13 cellular contexts compared by ENCODE assay signal in the genomic region with DNA sequence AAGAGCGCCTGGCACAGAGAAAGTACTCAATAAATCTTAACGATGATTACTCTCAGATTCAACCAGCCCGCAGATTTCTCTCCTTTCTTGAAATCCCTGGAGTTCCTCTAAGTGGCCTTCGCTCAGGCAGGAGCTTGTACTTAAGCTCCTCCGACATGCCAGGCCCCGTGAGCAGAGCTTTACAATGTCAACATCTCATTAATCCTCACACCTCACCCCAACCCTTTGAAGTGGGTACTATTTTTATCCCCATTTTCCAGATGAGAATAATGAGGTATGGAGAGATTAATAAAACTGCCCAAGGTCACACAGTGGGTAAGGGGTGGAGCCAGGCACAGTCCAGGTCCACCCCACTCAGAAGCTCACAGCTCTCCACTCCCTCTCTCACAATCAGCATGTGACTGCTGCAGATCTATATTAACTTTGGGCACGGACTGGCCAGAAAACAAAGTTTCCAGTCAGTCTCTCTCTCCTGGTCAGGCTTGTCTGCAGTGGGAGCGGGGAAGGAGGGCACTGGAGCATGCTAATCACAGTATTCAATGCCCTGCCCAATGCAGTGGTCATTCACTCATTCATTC. TPM values are rescaled to one million over a fixed set of nuclear protein-coding genes. Genes with fewer than 3 reads are reported as not detected.
DNase-seq lines count a peak whose midpoint lies in the region; ATAC-seq, FAIRE-seq and TF ChIP-seq lines count a peak whose summit lies in the region.
"Had no signal": no experiment of that assay in that cellular context is flagged by ENCODE, and none has a peak within 500 bp of the region (broad histone marks: within the 10 kb centered on the region; RNA-seq: fewer than 3 reads in every experiment).

No MANE protein-coding gene starts in this region.

- H3K36me3 Mint-ChIP-seq in CD8-positive, alpha-beta memory T cell: peaks cover 12 to 20% (median 17%) of the 10 kb centered on the region in 3 donors
- peaks cover 18% of the 10 kb centered on the region for H3K36me3 Mint-ChIP-seq in astrocyte (ENCODE audit: low read depth, unreplicated experiment)
- H3K36me3 Mint-ChIP-seq in naive thymus-derived CD4-positive, alpha-beta T cell: peaks cover 26 to 47% (median 31%) of the 10 kb centered on the region in 5 donors

- H3K79me2 ChIP-seq in astrocyte (ENCODE audit: insufficient read depth, low read length): peaks cover 15% of the 10 kb centered on the region

- WGBS in testis, 2 donors: 62 to 68% methylated on average over 8 of the region's 8 CpGs

- no peaks in the 10 kb centered on the region for H3K27me3 ChIP-seq in CD8-positive, alpha-beta memory T cell (ENCODE audit: insufficient read depth, low read length, poor library complexity, severe bottlenecking)
- H3K27me3 ChIP-seq in astrocyte (ENCODE audit: insufficient read depth, low read length) (no peaks in the 10 kb centered on the region), testis (no peaks in the 10 kb centered on the region)
- no peaks in the 10 kb centered on the region for H3K27me3 ChIP-seq in naive thymus-derived CD4-positive, alpha-beta T cell (ENCODE audit: control insufficient read depth in 2 of 2, insufficient read depth in 2 of 2, low read length in 2 of 2)
- H3K27me3 ChIP-seq: BLaER1, tibial artery had no signal

- H3K27ac ChIP-seq in CD8-positive, alpha-beta memory T cell (ENCODE audit: low read depth, low read length): peak overlapping the region; percentile 28
- no peak overlapping the region for H3K27ac ChIP-seq in astrocyte (ENCODE audit: low read depth, low read length)
- no peak overlapping the region for H3K27ac ChIP-seq in naive thymus-derived CD4-positive, alpha-beta T cell (ENCODE audit: low read depth, low read length)
- H3K27ac ChIP-seq in testis: no peak overlapping the region
- H3K27ac ChIP-seq: BLaER1 had no signal

- TF ChIP-seq POLR2A in testis (IDR thresholded peaks at IDR 0.05): no peak

- POLR2A ChIA-PET in CD8-positive, alpha-beta memory T cell (lab: Charles Lee): interaction anchor here (1.2 to 2.4 kb wide), 6 partner anchors 9 to 49 kb away, joined by 3 to 10 read pairs (median 4); no protein-coding TSS in a partner anchor
- POLR2A ChIA-PET in naive thymus-derived CD4-positive, alpha-beta T cell (lab: Charles Lee): interaction anchor here (1.3 to 2.6 kb wide), 3 partner anchors 9 to 14 kb away, joined by 3 to 13 read pairs (median 7); no protein-coding TSS in a partner anchor

- H3K4me1 ChIP-seq in CD8-positive, alpha-beta memory T cell (ENCODE audit: insufficient read depth, low read length): peaks cover 23% of the 10 kb centered on the region
- peaks cover 10% of the 10 kb centered on the region for H3K4me1 ChIP-seq in astrocyte (ENCODE audit: insufficient read depth, low read length)
- peaks cover 19 to 24% of the 10 kb centered on the region in 2 donors for H3K4me1 ChIP-seq in naive thymus-derived CD4-positive, alpha-beta T cell (ENCODE audit: control insufficient read depth in 2 of 2, insufficient read depth in 2 of 2, low read length in 2 of 2)
- H3K4me1 ChIP-seq in testis: peaks cover 10% of the 10 kb centered on the region

- H3K4me2 ChIP-seq in astrocyte (ENCODE audit: low read length): no peak overlapping the region
- H3K4me2 ChIP-seq: BLaER1 had no signal

- no peaks in the 10 kb centered on the region for H3K36me3 ChIP-seq in CD8-positive, alpha-beta memory T cell (ENCODE audit: insufficient read depth, low read length)
- H3K36me3 ChIP-seq in astrocyte (ENCODE audit: insufficient read depth, low read length): no peaks in the 10 kb centered on the region
- peaks cover 0 to 16% (median 0%) of the 10 kb centered on the region in 3 experiments for H3K36me3 ChIP-seq in naive thymus-derived CD4-positive, alpha-beta T cell (ENCODE audit: control insufficient read depth in 2 of 3, insufficient read depth in 3 of 3, low read length in 3 of 3)
- no peaks in the 10 kb centered on the region for H3K36me3 ChIP-seq in testis (ENCODE audit: low read depth, missing control alignments)

- H3K4me3 ChIP-seq in CD8-positive, alpha-beta memory T cell (ENCODE audit: low read length): peak overlapping the region; percentile 55
- H3K4me3 ChIP-seq in astrocyte (ENCODE audit: insufficient read depth, low read depth, low read length): no peak overlapping the region
- peak overlapping the region; percentile 6 for H3K4me3 ChIP-seq in naive thymus-derived CD4-positive, alpha-beta T cell (ENCODE audit: low read length)
- H3K4me3 ChIP-seq in testis: no peak overlapping the region
- H3K4me3 ChIP-seq: BLaER1, K562, tibial artery had no signal

- H3K9me3 Mint-ChIP-seq in CD8-positive, alpha-beta memory T cell: peaks cover 3 to 16% (median 14%) of the 10 kb centered on the region in 5 donors
- H3K9me3 Mint-ChIP-seq in astrocyte (ENCODE audit: unreplicated experiment): peaks cover 4% of the 10 kb centered on the region
- peaks cover 0 to 25% (median 13%) of the 10 kb centered on the region in 11 donors for H3K9me3 Mint-ChIP-seq in naive thymus-derived CD4-positive, alpha-beta T cell

- H3K27me3 Mint-ChIP-seq in CD8-positive, alpha-beta memory T cell: no peaks in the 10 kb centered on the region
- H3K27me3 Mint-ChIP-seq in astrocyte (ENCODE audit: low read depth, unreplicated experiment): peaks cover 2% of the 10 kb centered on the region
- no peaks in the 10 kb centered on the region for H3K27me3 Mint-ChIP-seq in naive thymus-derived CD4-positive, alpha-beta T cell

- peaks cover 6% of the 10 kb centered on the region for H3K9me3 ChIP-seq in CD8-positive, alpha-beta memory T cell (ENCODE audit: low read length)
- peaks cover 9% of the 10 kb centered on the region for H3K9me3 ChIP-seq in astrocyte (ENCODE audit: insufficient read depth, low read depth, low read length)
- peaks cover 0 to 14% (median 7%) of the 10 kb centered on the region in 3 experiments for H3K9me3 ChIP-seq in naive thymus-derived CD4-positive, alpha-beta T cell (ENCODE audit: control insufficient read depth in 2 of 3, low read length in 3 of 3)
- no peaks in the 10 kb centered on the region for H3K9me3 ChIP-seq in testis

- H2AFZ ChIP-seq in astrocyte (ENCODE audit: low read depth, low read length): no peak overlapping the region

- DNase-seq in AG08395 (ENCODE audit: low spot score): peak; percentile 16
- DNase-seq in CD8-positive, alpha-beta memory T cell: no peak
- no peak for DNase-seq in astrocyte (ENCODE audit: low read depth)
- no peak for DNase-seq in naive thymus-derived CD4-positive, alpha-beta T cell
- no peak for DNase-seq in testis
- DNase-seq in NCI-H774 (lab: John Stamatoyannopoulos, UW): no peak
- DNase-seq: DND-41, NCI-H1092, tibial artery had no signal

- H3K4me1 Mint-ChIP-seq in CD8-positive, alpha-beta memory T cell: peaks cover 40 to 55% (median 46%) of the 10 kb centered on the region in 3 donors
- H3K4me1 Mint-ChIP-seq in astrocyte (ENCODE audit: low read depth, unreplicated experiment): peaks cover 23% of the 10 kb centered on the region
- H3K4me1 Mint-ChIP-seq in naive thymus-derived CD4-positive, alpha-beta T cell: peaks cover 37 to 74% (median 65%) of the 10 kb centered on the region in 7 donors

- ATAC-seq in naive thymus-derived CD4-positive, alpha-beta T cell: no peak
- ATAC-seq in GM18511 (IDR thresholded peaks at IDR 0.05; ENCODE audit: unreplicated experiment) (no peak), SK-N-SH treated with all-trans-retinoic acid at 6 μM for 48 hours (no peak)

- H3K4me3 Mint-ChIP-seq in CD8-positive, alpha-beta memory T cell: peak overlapping the region; percentile 74 to 97 (median 89)
- H3K4me3 Mint-ChIP-seq in astrocyte (ENCODE audit: unreplicated experiment): peak overlapping the region; percentile 34
- H3K4me3 Mint-ChIP-seq in naive thymus-derived CD4-positive, alpha-beta T cell: peak overlapping the region in 2 of 10 donors; percentile 5 to 29

- FAIRE-seq in astrocyte (lab: Jason Lieb, UNC): no peak
- FAIRE-seq: K562 had no signal

- H4K20me1 ChIP-seq in astrocyte (ENCODE audit: insufficient read depth, low read length): peaks cover 51% of the 10 kb centered on the region

- no peak overlapping the region for H3K9ac ChIP-seq in astrocyte (ENCODE audit: low read length)
- H3K9ac ChIP-seq: BLaER1 had no signal

- TF ChIP-seq CTCF in astrocyte (IDR thresholded peaks at IDR 0.05; ENCODE audit: insufficient read depth, low read depth, low read length): no peak
- no peak for TF ChIP-seq CTCF in testis (IDR thresholded peaks at IDR 0.05)

- peak overlapping the region; percentile 81 to 97 (median 94) for H3K27ac Mint-ChIP-seq in CD8-positive, alpha-beta memory T cell
- peak overlapping the region; percentile 27 for H3K27ac Mint-ChIP-seq in astrocyte (ENCODE audit: unreplicated experiment)
- peak overlapping the region; percentile 56 to 83 (median 71) for H3K27ac Mint-ChIP-seq in naive thymus-derived CD4-positive, alpha-beta T cell

- CTCF ChIA-PET in CD8-positive, alpha-beta memory T cell (lab: Charles Lee): interaction anchor here (0.8 to 2.6 kb wide), 9 partner anchors 9 to 52 kb away, joined by 3 to 12 read pairs (median 3); no protein-coding TSS in a partner anchor
- CTCF ChIA-PET in naive thymus-derived CD4-positive, alpha-beta T cell (lab: Charles Lee): interaction anchor here (0.8 kb wide), 1 partner anchor 15 kb away, joined by 3 read pairs; no protein-coding TSS in a partner anchor

- intact Hi-C loops in naive thymus-derived CD4-positive, alpha-beta T cell (cut with micrococcal nuclease): no loop called here
- intact Hi-C loops in testis (cut with DNase I; ENCODE audit: low total_unique reads): no loop called here

TF ChIP-seq in SK-N-SH treated with all-trans-retinoic acid at 6 μM for 48 hours, 23 proteins besides CTCF, POLR2A, EP300 and RAD21 (continues in another document):
- TF ChIP-seq, protein P1, sequence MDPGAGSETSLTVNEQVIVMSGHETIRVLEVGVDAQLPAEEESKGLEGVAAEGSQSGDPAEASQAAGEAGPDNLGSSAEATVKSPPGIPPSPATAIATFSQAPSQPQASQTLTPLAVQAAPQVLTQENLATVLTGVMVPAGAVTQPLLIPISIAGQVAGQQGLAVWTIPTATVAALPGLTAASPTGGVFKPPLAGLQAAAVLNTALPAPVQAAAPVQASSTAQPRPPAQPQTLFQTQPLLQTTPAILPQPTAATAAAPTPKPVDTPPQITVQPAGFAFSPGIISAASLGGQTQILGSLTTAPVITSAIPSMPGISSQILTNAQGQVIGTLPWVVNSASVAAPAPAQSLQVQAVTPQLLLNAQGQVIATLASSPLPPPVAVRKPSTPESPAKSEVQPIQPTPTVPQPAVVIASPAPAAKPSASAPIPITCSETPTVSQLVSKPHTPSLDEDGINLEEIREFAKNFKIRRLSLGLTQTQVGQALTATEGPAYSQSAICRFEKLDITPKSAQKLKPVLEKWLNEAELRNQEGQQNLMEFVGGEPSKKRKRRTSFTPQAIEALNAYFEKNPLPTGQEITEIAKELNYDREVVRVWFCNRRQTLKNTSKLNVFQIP (CRISPR knock-in tag; IDR thresholded peaks at IDR 0.05; ENCODE audit: borderline replicate concordance, low read depth): no peak
- no peak for TF ChIP-seq ARNTL (CRISPR knock-in tag; IDR thresholded peaks at IDR 0.05; ENCODE audit: borderline replicate concordance, low read depth)

RNA-seq across cellular contexts. Expression of a gene that starts 18.0 kb away (rescaled TPM):
- total RNA-seq in CD8-positive, alpha-beta memory T cell: 10 to 100 TPM; 77.9 to 80.7 TPM
- polyA plus RNA-seq in CD8-positive, alpha-beta memory T cell: 19.4 TPM
- total RNA-seq in astrocyte: 51.4 and 58.1 TPM in 2 replicates
- total RNA-seq in naive thymus-derived CD4-positive, alpha-beta T cell: 100 to 1,000 TPM in 3 of 5 experiments, 10 to 100 TPM in 2; 78.9 to 117 (median 106) TPM
- polyA plus RNA-seq in naive thymus-derived CD4-positive, alpha-beta T cell: 10 to 100 TPM; 19.4 to 29.0 TPM
- total RNA-seq in testis: 10 to 100 TPM; 36.3 TPM
- 15.5 TPM for polyA plus RNA-seq in testis (ENCODE audit: insufficient read depth, low read depth, low replicate concordance)

Comparison
In these comparisons a context has a peak if more than half of its experiments do, and no peak if none do; other contexts are left out.
1. H3K4me3 ChIP-seq: peak in CD8-positive, alpha-beta memory T cell (single experiment) and naive thymus-derived CD4-positive, alpha-beta T cell (single experiment); none in astrocyte (single experiment) and testis (0 of 2).
2. H3K27ac Mint-ChIP-seq: peak in every context shown above with its lines; median percentile 94 in CD8-positive, alpha-beta memory T cell; 71 in naive thymus-derived CD4-positive, alpha-beta T cell; 27 in astrocyte.